Comparison of ENCODE assay signal across 2 cellular contexts in the genomic region with DNA sequence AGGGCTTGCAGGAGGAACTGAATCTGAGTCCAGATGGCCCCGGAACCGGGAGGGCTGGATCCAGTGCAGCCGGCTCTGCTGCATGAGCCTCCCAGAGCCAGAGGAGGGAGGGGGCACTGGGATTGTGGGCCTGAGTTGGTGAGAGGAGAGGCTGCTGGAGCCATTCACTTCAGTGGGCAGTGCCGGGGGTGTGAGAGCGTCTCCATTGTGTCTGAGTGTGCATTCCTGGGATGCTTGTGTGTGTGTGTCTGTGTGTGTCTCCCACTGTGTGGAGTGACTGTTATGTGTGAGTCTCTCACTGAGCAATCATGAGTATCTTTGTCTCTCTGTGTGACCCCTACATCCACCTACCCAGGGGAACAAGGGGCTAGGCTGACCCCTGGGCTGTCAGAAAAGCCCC. TPM values are rescaled to one million over a fixed set of nuclear protein-coding genes. Genes with fewer than 3 reads are reported as not detected.
"Had no signal": no experiment of that assay in that cellular context is flagged by ENCODE, and none has a peak within 500 bp of the region (broad histone marks: within the 10 kb centered on the region; RNA-seq: fewer than 3 reads in every experiment).

No MANE protein-coding gene starts in this region.

RNA-seq across cellular contexts. Expression of a gene that starts 17.0 kb away (rescaled TPM):
- total RNA-seq: osteocyte, smooth muscle cell had no signal
